18 cellular contexts compared by ENCODE assay signal in genomic region chr10:56135806-56136205, GRCh38.
A peak's percentile ranks its signal among the peaks of the same experiment; 100 is the strongest.
DNase-seq lines count a peak whose midpoint lies in the region; ATAC-seq and TF ChIP-seq lines count a peak whose summit lies in the region.
"Had no signal": no experiment of that assay in that cellular context is flagged by ENCODE, and none has a peak within 500 bp of the region (broad histone marks: within the 10 kb centered on the region; RNA-seq: fewer than 3 reads in every experiment).

No MANE protein-coding gene starts in this region.

- DNase-seq in SIG-M5 treated with dmso at 0.1 percent for 504 hours (lab: John Stamatoyannopoulos, UW; ENCODE audit: unreplicated experiment) (peak; percentile 0), SIG-M5 (lab: John Stamatoyannopoulos, UW) (no peak), NCI-H526 treated with DMSO at 0.1 percent for 48 hours (lab: John Stamatoyannopoulos, UW) (peak; percentile 4), SKM-1 treated with dmso at 0.1 percent for 144 hours (lab: John Stamatoyannopoulos, UW; ENCODE audit: unreplicated experiment) (peak; percentile 53), GM10248 (ENCODE audit: extremely low spot score) (no peak)
- no peak for DNase-seq in stimulated activated effector memory CD8-positive, alpha-beta T cell treated with anti-CD3 and anti-CD28 coated beads, Interleukin-12 subunit alpha, Interleukin-12 subunit beta, amount 100 ng/mL, for 72 hours (ENCODE audit: low spot score in 2 of 2)
- DNase-seq: DMS79 treated with DMSO at 0.1 percent for 48 hours, NCI-H1048, NCI-H1436, NCI-H1930, NCI-H345, NCI-H524 treated with DMSO at 0.1 percent for 48 hours, SHP77 had no signal

- CTCF ChIA-PET in GM10248 (lab: Yijun Ruan, JAX) = no interaction called here

- no peak overlapping the region for H3K4me3 Mint-ChIP-seq in stimulated activated effector memory CD8-positive, alpha-beta T cell treated with anti-CD3 and anti-CD28 coated beads, Interleukin-12 subunit alpha, Interleukin-12 subunit beta, amount 100 ng/mL, for 72 hours
- H3K4me3 Mint-ChIP-seq: T-helper 1 cell treated with Interleukin-12 subunit alpha and Interleukin-12 subunit beta and Interleukin-4 antibody, amounts not matched to agents 30 μg/mL and 1 μg/mL, for 36 hours had no signal

- TF ChIP-seq CTCF in GM10248 (IDR thresholded peaks at IDR 0.05; ENCODE audit: control extremely low read depth, extremely low read depth, low read depth, missing control alignments) = no peak

- no peak for ATAC-seq in HG03196 (IDR thresholded peaks at IDR 0.05; ENCODE audit: unreplicated experiment)
- no peak for ATAC-seq in stimulated activated effector memory CD8-positive, alpha-beta T cell treated with anti-CD3 and anti-CD28 coated beads, Interleukin-12 subunit alpha, Interleukin-12 subunit beta, amount 100 ng/mL, for 72 hours
- no peak for ATAC-seq in GM18873 (IDR thresholded peaks at IDR 0.05; ENCODE audit: low FRiP score, unreplicated experiment)
- ATAC-seq: K562, SK-N-SH treated with all-trans-retinoic acid at 6 μM for 48 hours had no signal

- POLR2A ChIA-PET in GM10248 (lab: Yijun Ruan, JAX) = no interaction called here

- no peaks in the 10 kb centered on the region for H3K4me1 Mint-ChIP-seq in stimulated activated effector memory CD8-positive, alpha-beta T cell treated with anti-CD3 and anti-CD28 coated beads, Interleukin-12 subunit alpha, Interleukin-12 subunit beta, amount 100 ng/mL, for 72 hours

- H3K36me3 Mint-ChIP-seq in stimulated activated effector memory CD8-positive, alpha-beta T cell treated with anti-CD3 and anti-CD28 coated beads, Interleukin-12 subunit alpha, Interleukin-12 subunit beta, amount 100 ng/mL, for 72 hours = no peaks in the 10 kb centered on the region

- H3K9me3 Mint-ChIP-seq in stimulated activated effector memory CD8-positive, alpha-beta T cell treated with anti-CD3 and anti-CD28 coated beads, Interleukin-12 subunit alpha, Interleukin-12 subunit beta, amount 100 ng/mL, for 72 hours = peaks cover 3% of the 10 kb centered on the region
- H3K9me3 Mint-ChIP-seq: T-helper 1 cell treated with Interleukin-12 subunit alpha and Interleukin-12 subunit beta and Interleukin-4 antibody, amounts not matched to agents 30 μg/mL and 1 μg/mL, for 36 hours had no signal

- no peak overlapping the region for H3K27ac Mint-ChIP-seq in stimulated activated effector memory CD8-positive, alpha-beta T cell treated with anti-CD3 and anti-CD28 coated beads, Interleukin-12 subunit alpha, Interleukin-12 subunit beta, amount 100 ng/mL, for 72 hours
- H3K27ac Mint-ChIP-seq: T-helper 1 cell treated with Interleukin-12 subunit alpha and Interleukin-12 subunit beta and Interleukin-4 antibody, amounts not matched to agents 30 μg/mL and 1 μg/mL, for 36 hours had no signal

Comparison
In these comparisons a context has a peak if more than half of its experiments do, and no peak if none do; other contexts are left out.
1. DNase-seq: peak in SIG-M5 treated with dmso at 0.1 percent for 504 hours (single experiment), NCI-H526 treated with DMSO at 0.1 percent for 48 hours (single experiment) and SKM-1 treated with dmso at 0.1 percent for 144 hours (single experiment); none in SIG-M5 (single experiment), stimulated activated effector memory CD8-positive, alpha-beta T cell treated with anti-CD3 and anti-CD28 coated beads, Interleukin-12 subunit alpha, Interleukin-12 subunit beta, amount 100 ng/mL, for 72 hours (0 of 2) and GM10248 (single experiment).